20 cellular contexts compared by ENCODE assay signal in genomic region chr16:4057439-4057877, GRCh38. TPM values are rescaled to one million over a fixed set of nuclear protein-coding genes. Genes with fewer than 3 reads are reported as not detected.
DNase-seq lines count a peak whose midpoint lies in the region; ATAC-seq and TF ChIP-seq lines count a peak whose summit lies in the region.
"Had no signal": no experiment of that assay in that cellular context is flagged by ENCODE, and none has a peak within 500 bp of the region (broad histone marks: within the 10 kb centered on the region; RNA-seq: fewer than 3 reads in every experiment).

No MANE protein-coding gene starts in this region.

- TF ChIP-seq CTCF in omental fat pad (IDR thresholded peaks at IDR 0.05): no peak

- ATAC-seq in left cardiac atrium (no peak), left ventricle myocardium superior (no peak), omental fat pad (ENCODE audit: low FRiP score) (no peak), HG02798 (IDR thresholded peaks at IDR 0.05; ENCODE audit: poor library complexity, unreplicated experiment) (no peak), HG03457 (IDR thresholded peaks at IDR 0.05; ENCODE audit: unreplicated experiment) (no peak), GM21619 (IDR thresholded peaks at IDR 0.05; ENCODE audit: unreplicated experiment) (no peak)
- ATAC-seq: esophagus mucosa, pancreas, right lobe of liver had no signal

- intact Hi-C loops in left cardiac atrium (cut with DNase I) (no loop called here), left ventricle myocardium superior (cut with micrococcal nuclease) (no loop called here)

- DNase-seq in left cardiac atrium (peak; percentile 38), left ventricle myocardium superior (no peak), amniotic epithelial cell (ENCODE audit: low read depth) (peak; percentile 68), mucosa of gallbladder (ENCODE audit: low spot score) (peak; percentile 19), omental fat pad (ENCODE audit: low spot score) (no peak)
- DNase-seq: activated B cell treated with CpG ODN at 0.5 μM for 24 hours; activated CD4-positive, alpha-beta T cell treated with anti-CD3 and anti-CD28 coated beads, Interleukin-2, amount 50 U/mL, for 4 hours; activated effector memory CD4-positive, alpha-beta T cell treated with anti-CD3 and anti-CD28 coated beads, Interleukin-2, amount 50 U/mL, for 16 hours; effector memory CD4-positive, alpha-beta T cell; glutamatergic neuron; GOT3; NCI-H1436 treated with DMSO at 0.1 percent for 48 hours; NCI-H2171; NCI-H526 treated with DMSO at 0.1 percent for 48 hours had no signal

RNA-seq across cellular contexts. Expression of gene ADCY9, which starts 58.8 kb away (rescaled TPM):
- 10 to 100 TPM; 22.6 to 25.9 TPM for total RNA-seq in left cardiac atrium
- total RNA-seq in left ventricle myocardium superior: 53.5 TPM
- total RNA-seq in mucosa of gallbladder: 34.6 TPM
- 10 to 100 TPM in 3 of 4 donors, 1 to 10 TPM in 1; 8.5 to 16.6 (median 11.5) TPM for total RNA-seq in omental fat pad

Comparison
In these comparisons a context has a peak if more than half of its experiments do, and no peak if none do; other contexts are left out.
1. DNase-seq: peak in left cardiac atrium (single experiment), amniotic epithelial cell (single experiment) and mucosa of gallbladder (single experiment); none in left ventricle myocardium superior (single experiment) and omental fat pad (single experiment).